Comparison of ENCODE assay signal across 26 cellular contexts in the genomic region with DNA sequence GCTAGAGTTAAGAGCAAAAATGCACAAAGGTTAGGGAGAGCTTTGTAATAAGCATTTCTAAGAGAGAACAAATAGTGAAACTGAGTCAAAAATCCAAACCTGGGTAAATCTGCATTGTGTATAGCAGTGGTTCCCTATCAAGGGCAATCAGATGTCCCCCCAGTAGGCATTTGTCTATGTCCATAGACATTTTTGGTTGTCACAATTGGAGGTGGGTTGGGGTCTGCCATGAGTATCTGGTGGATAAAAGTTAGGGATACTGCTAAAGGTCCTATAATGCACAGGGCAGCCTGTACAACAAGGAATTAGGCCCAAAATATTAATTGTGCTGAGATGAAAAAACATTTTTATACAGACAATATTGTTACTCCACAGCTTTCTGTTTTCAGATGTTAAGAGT. TPM values are rescaled to one million over a fixed set of nuclear protein-coding genes. Genes with fewer than 3 reads are reported as not detected.
DNase-seq lines count a peak whose midpoint lies in the region; ATAC-seq, FAIRE-seq and TF ChIP-seq lines count a peak whose summit lies in the region.
"Had no signal": no experiment of that assay in that cellular context is flagged by ENCODE, and none has a peak within 500 bp of the region (broad histone marks: within the 10 kb centered on the region; RNA-seq: fewer than 3 reads in every experiment).

No MANE protein-coding gene starts in this region.

- H3K4me2 ChIP-seq in HepG2 (ENCODE audit: low read depth, low read length) (no peak overlapping the region), GM12878 (ENCODE audit: control insufficient read depth, insufficient read depth) (no peak overlapping the region)
- H3K4me2 ChIP-seq: BLaER1 had no signal

- POLR2A ChIA-PET in HepG2 (lab: Yijun Ruan, JAX) (interaction anchor here (1.0 kb wide), 1 partner anchor 11 kb away, joined by 3 read pairs; no protein-coding TSS in a partner anchor), GM12878 (lab: Charles Lee) (interaction anchor here (0.7 to 1.4 kb wide), 2 partner anchors 57 to 88 kb away, joined by 3 to 5 read pairs; no protein-coding TSS in a partner anchor)

- H3K27me3 ChIP-seq in HepG2 (ENCODE audit: control insufficient read depth in 1 of 2, insufficient read depth in 2 of 2, low read length in 2 of 2) (no peaks in the 10 kb centered on the region), right lobe of liver (no peaks in the 10 kb centered on the region), GM12878 (replicated peaks in 1 of 2; ENCODE audit: control insufficient read depth in 2 of 2, insufficient read depth in 2 of 2, low read length in 1 of 2) (no peaks in the 10 kb centered on the region), aorta (ENCODE audit: control insufficient read depth in 1 of 2, insufficient read depth in 2 of 2, low read length in 1 of 2) (no peaks in the 10 kb centered on the region), pancreas (no peaks in the 10 kb centered on the region)
- H3K27me3 ChIP-seq: BLaER1, Peyer's patch had no signal

- CTCF ChIA-PET in activated CD8-positive, alpha-beta memory T cell treated with anti-CD3 and anti-CD28 coated beads, Interleukin-2, amount 10 ng/mL, durations not matched to agents 7 days and 5 days (lab: Charles Lee), result interaction anchor here (1.2 kb wide), 1 partner anchor 7 kb away, joined by 3 read pairs; no protein-coding TSS in a partner anchor
- CTCF ChIA-PET in HepG2 (lab: Yijun Ruan, JAX; ENCODE audit: low intra/inter-chr PET ratio, low total read pairs), result no interaction called here
- CTCF ChIA-PET in GM12878 (lab: Yijun Ruan, JAX), result interaction anchor here (0.5 to 2.4 kb wide), 2 partner anchors 8 to 13 kb away, joined by 3 to 9 read pairs; no protein-coding TSS in a partner anchor

- no peaks in the 10 kb centered on the region for H3K9me3 ChIP-seq in HepG2 (ENCODE audit: low read length)
- H3K9me3 ChIP-seq in right lobe of liver, result no peaks in the 10 kb centered on the region
- H3K9me3 ChIP-seq in GM12878 (replicated peaks; ENCODE audit: control insufficient read depth, insufficient read depth, low read length), result no peaks in the 10 kb centered on the region
- H3K9me3 ChIP-seq in aorta (ENCODE audit: control insufficient read depth, low read length), result no peaks in the 10 kb centered on the region
- H3K9me3 ChIP-seq in pancreas, result no peaks in the 10 kb centered on the region
- H3K9me3 ChIP-seq: BLaER1, Peyer's patch had no signal

- H3K9ac ChIP-seq in HepG2 (ENCODE audit: insufficient read depth, low read depth, low read length) (no peak overlapping the region), GM12878 (ENCODE audit: control insufficient read depth, insufficient read depth, low read length) (no peak overlapping the region)
- H3K9ac ChIP-seq: BLaER1, GM23248 had no signal

- H4K20me1 ChIP-seq in HepG2 (ENCODE audit: insufficient read depth, low read length) (peaks cover 2% of the 10 kb centered on the region; the same call in 1 of the 2 replicates), GM12878 (ENCODE audit: control insufficient read depth, insufficient read depth) (no peaks in the 10 kb centered on the region)

- in situ Hi-C loops in HepG2 (cut with HindIII; ENCODE audit: extremely low pct_ligation_motif_present, low pct_unique_long_range_greater_than_20kb), result no loop called here
- in situ Hi-C loops in GM12878 (cut with MboI), result no loop called here

- H3K27ac ChIP-seq in HepG2 (ENCODE audit: extremely low read length, insufficient read depth, low read length), result no peak overlapping the region
- H3K27ac ChIP-seq in right lobe of liver, result no peak overlapping the region
- H3K27ac ChIP-seq in GM12878 (ENCODE audit: control insufficient read depth, insufficient read depth), result no peak overlapping the region
- no peak overlapping the region for H3K27ac ChIP-seq in aorta (ENCODE audit: low read depth in 1 of 2, low read length in 2 of 2)
- no peak overlapping the region for H3K27ac ChIP-seq in pancreas
- H3K27ac ChIP-seq: BLaER1, GM23248, Peyer's patch had no signal

- intact Hi-C loops in HepG2 (cut with micrococcal nuclease; ENCODE audit: unreplicated experiment) (no loop called here), right lobe of liver (cut with DNase I) (no loop called here), GM12878 (cut with micrococcal nuclease; ENCODE audit: unreplicated experiment) (no loop called here), aorta (cut with DNase I) (no loop called here), pancreas (cut with DNase I) (no loop called here)

- no peak for DNase-seq in activated CD8-positive, alpha-beta memory T cell treated with anti-CD3 and anti-CD28 coated beads, Interleukin-2, amount 10 ng/mL, durations not matched to agents 7 days and 5 days
- no peak for DNase-seq in activated CD8-positive, alpha-beta memory T cell treated with anti-CD3 and anti-CD28 coated beads for 24 hours
- DNase-seq in HepG2 (ENCODE audit: low spot score) (no peak), right lobe of liver (no peak), GM12878 (ENCODE audit: low read depth, low spot score) (no peak), aorta (no peak), AG20443 (ENCODE audit: low spot score) (no peak), pancreas (no peak)
- DNase-seq: 8988T; CD4-positive, CD25-positive, alpha-beta regulatory T cell; DMS153; DND-41; GM23248; H9; HFFc6; NCI-H1092; NCI-H1417 treated with DMSO at 0.1 percent for 48 hours; NCI-H1694 treated with DMSO at 0.1 percent for 48 hours; NCI-H2081; NCI-H2227 treated with DMSO at 0.1 percent for 48 hours; NCI-H526 treated with DMSO at 0.1 percent for 48 hours; Peyer's patch; SHP77 treated with DMSO at 0.1 percent for 48 hours had no signal

- peaks cover under 1% of the 10 kb centered on the region; the same call in 1 of the 2 replicates for H3K4me1 ChIP-seq in HepG2 (ENCODE audit: insufficient read depth, low read length)
- H3K4me1 ChIP-seq in right lobe of liver, result no peaks in the 10 kb centered on the region
- H3K4me1 ChIP-seq in GM12878 (ENCODE audit: control insufficient read depth, insufficient read depth, low read length), result no peaks in the 10 kb centered on the region
- no peaks in the 10 kb centered on the region for H3K4me1 ChIP-seq in aorta (ENCODE audit: control insufficient read depth in 1 of 2, insufficient read depth in 2 of 2, low read length in 2 of 2)
- no peaks in the 10 kb centered on the region for H3K4me1 ChIP-seq in pancreas
- H3K4me1 ChIP-seq: BLaER1, Peyer's patch had no signal

- RAD21 ChIA-PET in GM12878 (lab: Charles Lee; ENCODE audit: unreplicated experiment), result no interaction called here

- no peak overlapping the region for H3K4me3 Mint-ChIP-seq in activated CD8-positive, alpha-beta memory T cell treated with anti-CD3 and anti-CD28 coated beads, Interleukin-2, amount 10 ng/mL, durations not matched to agents 7 days and 5 days
- H3K4me3 Mint-ChIP-seq: CD4-positive, CD25-positive, alpha-beta regulatory T cell; H9; HFFc6; IgD-negative memory B cell had no signal

- H3K36me3 Mint-ChIP-seq in activated CD8-positive, alpha-beta memory T cell treated with anti-CD3 and anti-CD28 coated beads, Interleukin-2, amount 10 ng/mL, durations not matched to agents 7 days and 5 days, result peaks cover 58% of the 10 kb centered on the region
- H3K36me3 Mint-ChIP-seq: IgD-negative memory B cell had no signal

- TF ChIP-seq RAD21 in HepG2 (CRISPR knock-in tag; IDR thresholded peaks at IDR 0.05) (no peak), GM12878 (IDR thresholded peaks at IDR 0.05; ENCODE audit: insufficient read depth, low read depth, low read length) (no peak)

- ATAC-seq in activated CD8-positive, alpha-beta memory T cell treated with anti-CD3 and anti-CD28 coated beads, Interleukin-2, amount 10 ng/mL, durations not matched to agents 7 days and 5 days, result peak; percentile 16
- ATAC-seq in HepG2, result no peak
- no peak for ATAC-seq in right lobe of liver
- no peak for ATAC-seq in GM12878
- no peak for ATAC-seq in aorta (ENCODE audit: low FRiP score)
- no peak for ATAC-seq in pancreas

- no peak overlapping the region for H3K27ac Mint-ChIP-seq in activated CD8-positive, alpha-beta memory T cell treated with anti-CD3 and anti-CD28 coated beads, Interleukin-2, amount 10 ng/mL, durations not matched to agents 7 days and 5 days
- H3K27ac Mint-ChIP-seq: CD4-positive, CD25-positive, alpha-beta regulatory T cell; H9; HFFc6; IgD-negative memory B cell had no signal

- H3K36me3 ChIP-seq in HepG2 (replicated peaks in 1 of 2; ENCODE audit: control insufficient read depth in 1 of 2, insufficient read depth in 2 of 2, low read length in 2 of 2), result peaks cover 41 to 94% of the 10 kb centered on the region in 2 experiments
- peaks cover 17 to 97% (median 52%) of the 10 kb centered on the region in 4 donors for H3K36me3 ChIP-seq in right lobe of liver
- H3K36me3 ChIP-seq in GM12878 (ENCODE audit: control insufficient read depth in 2 of 2, insufficient read depth in 2 of 2, low read length in 1 of 2), result peaks cover 5 to 53% of the 10 kb centered on the region in 2 experiments
- H3K36me3 ChIP-seq in aorta (ENCODE audit: control insufficient read depth in 1 of 2, insufficient read depth in 2 of 2, low read length in 1 of 2), result peaks cover 5 to 6% of the 10 kb centered on the region in 2 donors
- peaks cover 3 to 83% (median 44%) of the 10 kb centered on the region in 3 donors for H3K36me3 ChIP-seq in pancreas

- no peak overlapping the region for H2AFZ ChIP-seq in HepG2 (ENCODE audit: low read length)
- no peak overlapping the region for H2AFZ ChIP-seq in GM12878 (ENCODE audit: control insufficient read depth, low read depth, low read length)
- H2AFZ ChIP-seq: GM23248 had no signal

- H3K9me3 Mint-ChIP-seq in activated CD8-positive, alpha-beta memory T cell treated with anti-CD3 and anti-CD28 coated beads, Interleukin-2, amount 10 ng/mL, durations not matched to agents 7 days and 5 days (ENCODE audit: low read depth), result no peaks in the 10 kb centered on the region
- H3K9me3 Mint-ChIP-seq: CD4-positive, CD25-positive, alpha-beta regulatory T cell; H9; HFFc6; IgD-negative memory B cell had no signal

- TSS peak; percentile 40 for BruUV-seq in HepG2 (replicated peaks; lab: Mats Ljungman, UMichigan)
- TSS peak; percentile 50 for BruUV-seq in GM12878 (replicated peaks; lab: Mats Ljungman, UMichigan)

- no peak for TF ChIP-seq EP300 in HepG2 (IDR thresholded peaks at IDR 0.05; ENCODE audit: low read depth in 2 of 2, low read length in 2 of 2)
- TF ChIP-seq EP300 in HepG2 (CRISPR knock-in tag; IDR thresholded peaks at IDR 0.05; ENCODE audit: borderline replicate concordance), result no peak
- TF ChIP-seq EP300 in GM12878 (IDR thresholded peaks at IDR 0.05; ENCODE audit: borderline replicate concordance in 1 of 2, control insufficient read depth in 1 of 2, low read depth in 2 of 2, low read length in 2 of 2), result no peak

- SMC1A ChIA-PET in GM12878 (lab: Charles Lee; ENCODE audit: uncharacterized antibody, unreplicated experiment), result interaction anchor here (0.7 to 1.9 kb wide), 4 partner anchors 12 to 21 kb away, joined by 3 to 6 read pairs (median 3); no protein-coding TSS in a partner anchor

- H3K4me1 Mint-ChIP-seq in activated CD8-positive, alpha-beta memory T cell treated with anti-CD3 and anti-CD28 coated beads, Interleukin-2, amount 10 ng/mL, durations not matched to agents 7 days and 5 days, result peaks cover 6% of the 10 kb centered on the region
- H3K4me1 Mint-ChIP-seq: H9 had no signal

- FAIRE-seq in HepG2 (lab: Jason Lieb, UNC) (no peak), GM12878 (lab: Jason Lieb, UNC) (no peak), pancreas (lab: Jason Lieb, UNC) (no peak)
- FAIRE-seq: GM18507 had no signal

- H3K27me3 Mint-ChIP-seq in activated CD8-positive, alpha-beta memory T cell treated with anti-CD3 and anti-CD28 coated beads, Interleukin-2, amount 10 ng/mL, durations not matched to agents 7 days and 5 days, result no peaks in the 10 kb centered on the region
- H3K27me3 Mint-ChIP-seq: CD4-positive, CD25-positive, alpha-beta regulatory T cell; IgD-negative memory B cell had no signal

- no peak overlapping the region for H3K4me3 ChIP-seq in HepG2 (replicated peaks in 1 of 3; ENCODE audit: insufficient read depth in 1 of 3, low read depth in 2 of 3, low read length in 3 of 3)
- H3K4me3 ChIP-seq in right lobe of liver, result no peak overlapping the region
- H3K4me3 ChIP-seq in GM12878, result no peak overlapping the region
- H3K4me3 ChIP-seq in aorta (ENCODE audit: low read length in 2 of 2), result no peak overlapping the region
- no peak overlapping the region for H3K4me3 ChIP-seq in pancreas
- H3K4me3 ChIP-seq: BLaER1, GM23248, Peyer's patch had no signal

- H3K79me2 ChIP-seq in HepG2 (ENCODE audit: insufficient read depth, low read length) (peaks cover 30% of the 10 kb centered on the region), GM12878 (ENCODE audit: control insufficient read depth, insufficient read depth, low read length) (peaks cover 5% of the 10 kb centered on the region)

- TF ChIP-seq CTCF in HepG2 (CRISPR knock-in tag; IDR thresholded peaks at IDR 0.05), result no peak
- no peak for TF ChIP-seq CTCF in right lobe of liver (IDR thresholded peaks at IDR 0.05)
- no peak for TF ChIP-seq CTCF in GM12878 (IDR thresholded peaks at IDR 0.05 in 2 of 3, conservative IDR thresholded peaks at IDR 0.05 in 1 of 3; ENCODE audit: control insufficient read depth in 2 of 3, extremely low read depth in 1 of 3, insufficient read depth in 1 of 3, low read depth in 3 of 3, low read length in 3 of 3)
- TF ChIP-seq CTCF in pancreas (IDR thresholded peaks at IDR 0.05), result no peak

- TF ChIP-seq POLR2A in HepG2 (IDR thresholded peaks at IDR 0.05; ENCODE audit: insufficient read depth in 1 of 2, low read depth in 2 of 2, low read length in 2 of 2), result no peak
- no peak for TF ChIP-seq POLR2A in right lobe of liver (IDR thresholded peaks at IDR 0.05)
- no peak for TF ChIP-seq POLR2A in GM12878 (IDR thresholded peaks at IDR 0.05; ENCODE audit: low read depth, low read length)

RNA-seq across cellular contexts. Expression of a gene that starts 21.0 kb away (rescaled TPM):
- 100 to 1,000 TPM; 121 to 143 TPM for total RNA-seq in activated CD8-positive, alpha-beta memory T cell treated with anti-CD3 and anti-CD28 coated beads, Interleukin-2, amount 10 ng/mL, durations not matched to agents 7 days and 5 days
- total RNA-seq in HepG2 (2016; rRNA removed; fragmentation: Illumina TruSeq; extraction: Trizol) (203 and 220 TPM in 2 replicates), right lobe of liver (10 to 100 TPM; 16.4 to 37.8 (median 28.4) TPM), GM12878 (2014; rRNA removed) (131 and 137 TPM in 2 replicates), GM12878 (2014; rRNA removed; fragmentation: Illumina TruSeq; extraction: Trizol) (200 and 210 TPM in 2 replicates), GM12878 (2021) (137 and 142 TPM in 2 replicates), aorta (10 to 100 TPM; 42.4 to 49.2 TPM), pancreas (10 to 100 TPM; 16.6 to 43.2 (median 26.7) TPM)
- 64.2 and 70.2 TPM in 2 replicates for total RNA-seq in HepG2 (2016; cell fraction: cytosol; rRNA removed; fragmentation: Illumina TruSeq; extraction: Trizol; ENCODE audit: low read depth)
- 206 and 220 TPM in 2 replicates for total RNA-seq in HepG2 (2016; cell fraction: insoluble cytoplasmic fraction; rRNA removed; fragmentation: Illumina TruSeq; extraction: Trizol)
- total RNA-seq in HepG2 (2016; cell fraction: membrane; rRNA removed; fragmentation: Illumina TruSeq; extraction: Trizol), result 75.4 and 87.9 TPM in 2 replicates
- total RNA-seq in HepG2 (2016; cell fraction: nucleus; rRNA removed; fragmentation: Illumina TruSeq; extraction: Trizol), result 256 and 273 TPM in 2 replicates
- polyA plus RNA-seq in HepG2 (2011; rRNA removed) (57.8 and 74.9 TPM in 2 replicates), GM12878 (2011; rRNA removed) (137 and 221 TPM in 2 replicates), GM12878 (2014; fragmentation: Illumina TruSeq; extraction: Trizol) (224 and 268 TPM in 2 replicates), GM12878 (2014; fragmentation: Nextera tagmentation; extraction: Ambion mirVana) (100 to 1,000 TPM; 317 to 327 TPM), GM12878 (2014; rRNA removed) (133 and 157 TPM in 2 replicates), GM12878 (2016; fragmentation: Nextera tagmentation; extraction: Ambion mirVana) (100 to 1,000 TPM; 259 to 273 TPM), aorta (100 to 1,000 TPM in 1 of 2 donors, 10 to 100 TPM in 1; 29.2 to 102 TPM), pancreas (10 to 100 TPM; 67.1 to 92.7 TPM)
- polyA plus RNA-seq in HepG2 (2011; cell fraction: cytosol; rRNA removed), result 21.6 and 29.8 TPM in 2 replicates
- polyA plus RNA-seq in HepG2 (2011; cell fraction: nucleus; rRNA removed), result 74.2 and 82.7 TPM in 2 replicates
- polyA plus RNA-seq in HepG2 (2012), result 79.2 and 122 TPM in 2 replicates
- 34.2 and 40.6 TPM in 2 replicates for polyA plus RNA-seq in HepG2 (2016; cell fraction: cytosol; fragmentation: Illumina TruSeq; extraction: Trizol; ENCODE audit: low read depth)
- 214 and 215 TPM in 2 replicates for polyA plus RNA-seq in HepG2 (2016; cell fraction: insoluble cytoplasmic fraction; fragmentation: Illumina TruSeq; extraction: Trizol; ENCODE audit: low read depth)
- polyA plus RNA-seq in HepG2 (2016; cell fraction: membrane; fragmentation: Illumina TruSeq; extraction: Trizol; ENCODE audit: low read depth), result 42.8 and 55.0 TPM in 2 replicates
- 310 and 337 TPM in 2 replicates for polyA plus RNA-seq in HepG2 (2016; cell fraction: nucleus; fragmentation: Illumina TruSeq; extraction: Trizol; ENCODE audit: insufficient read depth, low read depth)
- polyA minus RNA-seq in HepG2 (2011; rRNA and poly(A)+ RNA removed; ENCODE audit: low replicate concordance), result 61.2 and 104 TPM in 2 replicates
- 26.5 and 28.0 TPM in 2 replicates for polyA minus RNA-seq in HepG2 (2011; cell fraction: cytosol; rRNA and poly(A)+ RNA removed)
- polyA minus RNA-seq in HepG2 (2011; cell fraction: nucleus; rRNA and poly(A)+ RNA removed), result 278 and 321 TPM in 2 replicates
- total RNA-seq in GM12878 (2013; cell fraction: nucleolus; rRNA removed), result 401 and 425 TPM in 2 replicates
- 55.2 TPM for polyA plus RNA-seq in GM12878 (2011; ENCODE audit: low read depth)
- 38.0 and 44.0 TPM in 2 replicates for polyA plus RNA-seq in GM12878 (2011; cell fraction: cytosol; rRNA removed)
- 120 and 141 TPM in 2 replicates for polyA plus RNA-seq in GM12878 (2011; cell fraction: nucleus; rRNA removed)
- 84.9 and 87.4 TPM in 2 replicates for polyA plus RNA-seq in GM12878 (2012)
- 62.4 and 97.3 TPM in 2 replicates for polyA minus RNA-seq in GM12878 (2011; rRNA and poly(A)+ RNA removed)
- 31.9 and 39.7 TPM in 2 replicates for polyA minus RNA-seq in GM12878 (2011; cell fraction: cytosol; rRNA and poly(A)+ RNA removed)
- polyA minus RNA-seq in GM12878 (2011; cell fraction: nucleus; rRNA and poly(A)+ RNA removed), result 126 and 245 TPM in 2 replicates

RNA-seq across cellular contexts. Expression of a gene that starts 48.2 kb away (rescaled TPM):
- total RNA-seq in activated CD8-positive, alpha-beta memory T cell treated with anti-CD3 and anti-CD28 coated beads, Interleukin-2, amount 10 ng/mL, durations not matched to agents 7 days and 5 days, result 100 to 1,000 TPM in 1 of 2 experiments, 10 to 100 TPM in 1; 79.6 to 104 TPM
- total RNA-seq in HepG2 (2016; rRNA removed; fragmentation: Illumina TruSeq; extraction: Trizol) (173 and 267 TPM in 2 replicates), right lobe of liver (10 to 100 TPM; 43.3 to 70.8 (median 55.0) TPM), GM12878 (2014; rRNA removed) (116 and 138 TPM in 2 replicates), GM12878 (2014; rRNA removed; fragmentation: Illumina TruSeq; extraction: Trizol) (167 and 169 TPM in 2 replicates), GM12878 (2021) (101 and 105 TPM in 2 replicates), aorta (10 to 100 TPM; 57.4 to 62.4 TPM), pancreas (10 to 100 TPM; 20.4 to 43.8 (median 27.7) TPM)
- 49.4 and 50.3 TPM in 2 replicates for total RNA-seq in HepG2 (2016; cell fraction: cytosol; rRNA removed; fragmentation: Illumina TruSeq; extraction: Trizol; ENCODE audit: low read depth)
- 180 and 275 TPM in 2 replicates for total RNA-seq in HepG2 (2016; cell fraction: insoluble cytoplasmic fraction; rRNA removed; fragmentation: Illumina TruSeq; extraction: Trizol)
- total RNA-seq in HepG2 (2016; cell fraction: membrane; rRNA removed; fragmentation: Illumina TruSeq; extraction: Trizol), result 126 and 129 TPM in 2 replicates
- total RNA-seq in HepG2 (2016; cell fraction: nucleus; rRNA removed; fragmentation: Illumina TruSeq; extraction: Trizol), result 67.2 and 70.9 TPM in 2 replicates
- polyA plus RNA-seq in HepG2 (2011; rRNA removed) (66.6 and 101 TPM in 2 replicates), GM12878 (2011; rRNA removed) (133 and 195 TPM in 2 replicates), GM12878 (2014; fragmentation: Illumina TruSeq; extraction: Trizol) (232 and 336 TPM in 2 replicates), GM12878 (2014; fragmentation: Nextera tagmentation; extraction: Ambion mirVana) (100 to 1,000 TPM; 351 to 458 TPM), GM12878 (2014; rRNA removed) (96.8 and 123 TPM in 2 replicates), GM12878 (2016; fragmentation: Nextera tagmentation; extraction: Ambion mirVana) (100 to 1,000 TPM; 285 to 293 TPM), aorta (100 to 1,000 TPM in 1 of 2 donors, 10 to 100 TPM in 1; 85.4 to 161 TPM), pancreas (10 to 100 TPM; 45.2 to 62.3 TPM)
- polyA plus RNA-seq in HepG2 (2011; cell fraction: cytosol; rRNA removed), result 30.8 and 49.8 TPM in 2 replicates
- polyA plus RNA-seq in HepG2 (2011; cell fraction: nucleus; rRNA removed), result 9.5 and 13.2 TPM in 2 replicates
- 125 and 152 TPM in 2 replicates for polyA plus RNA-seq in HepG2 (2012)
- polyA plus RNA-seq in HepG2 (2016; cell fraction: cytosol; fragmentation: Illumina TruSeq; extraction: Trizol; ENCODE audit: low read depth), result 46.4 and 59.6 TPM in 2 replicates
- 350 and 397 TPM in 2 replicates for polyA plus RNA-seq in HepG2 (2016; cell fraction: insoluble cytoplasmic fraction; fragmentation: Illumina TruSeq; extraction: Trizol; ENCODE audit: low read depth)
- polyA plus RNA-seq in HepG2 (2016; cell fraction: membrane; fragmentation: Illumina TruSeq; extraction: Trizol; ENCODE audit: low read depth), result 114 and 128 TPM in 2 replicates
- polyA plus RNA-seq in HepG2 (2016; cell fraction: nucleus; fragmentation: Illumina TruSeq; extraction: Trizol; ENCODE audit: insufficient read depth, low read depth), result 128 and 143 TPM in 2 replicates
- 20.6 and 23.3 TPM in 2 replicates for polyA minus RNA-seq in HepG2 (2011; rRNA and poly(A)+ RNA removed; ENCODE audit: low replicate concordance)
- 48.4 and 52.0 TPM in 2 replicates for polyA minus RNA-seq in HepG2 (2011; cell fraction: cytosol; rRNA and poly(A)+ RNA removed)
- 24.3 and 25.2 TPM in 2 replicates for polyA minus RNA-seq in HepG2 (2011; cell fraction: nucleus; rRNA and poly(A)+ RNA removed)
- total RNA-seq in GM12878 (2013; cell fraction: nucleolus; rRNA removed), result 12.7 and 14.3 TPM in 2 replicates
- polyA plus RNA-seq in GM12878 (2011; ENCODE audit: low read depth), result 58.0 TPM
- 32.7 and 33.3 TPM in 2 replicates for polyA plus RNA-seq in GM12878 (2011; cell fraction: cytosol; rRNA removed)
- polyA plus RNA-seq in GM12878 (2011; cell fraction: nucleus; rRNA removed), result 25.2 and 29.7 TPM in 2 replicates
- 102 and 135 TPM in 2 replicates for polyA plus RNA-seq in GM12878 (2012)
- polyA minus RNA-seq in GM12878 (2011; rRNA and poly(A)+ RNA removed), result 32.3 and 51.6 TPM in 2 replicates
- 26.7 and 31.4 TPM in 2 replicates for polyA minus RNA-seq in GM12878 (2011; cell fraction: cytosol; rRNA and poly(A)+ RNA removed)
- polyA minus RNA-seq in GM12878 (2011; cell fraction: nucleus; rRNA and poly(A)+ RNA removed), result 8.9 and 9.8 TPM in 2 replicates
